In genomic region chr1:39103321-39104157, GRCh38 we compare ENCODE assay signal across 9 cellular contexts.
DNase-seq lines count a peak whose midpoint lies in the region; ATAC-seq, FAIRE-seq and TF ChIP-seq lines count a peak whose summit lies in the region.
"Had no signal": no experiment of that assay in that cellular context is flagged by ENCODE, and none has a peak within 500 bp of the region (broad histone marks: within the 10 kb centered on the region; RNA-seq: fewer than 3 reads in every experiment).

No MANE protein-coding gene starts in this region.

- no peak overlapping the region for H4K8ac ChIP-seq in trophoblast cell (ENCODE audit: low read depth, low read length)

- H2AFZ ChIP-seq in PC-9 (no peak overlapping the region), endothelial cell of umbilical vein (ENCODE audit: low read depth, low read length) (no peak overlapping the region), trophoblast cell (ENCODE audit: insufficient read depth, low read length, poor library complexity) (no peak overlapping the region)

- H4K20me1 ChIP-seq in PC-9 (ENCODE audit: insufficient read depth) (no peaks in the 10 kb centered on the region), endothelial cell of umbilical vein (replicated peaks; ENCODE audit: control insufficient read depth, extremely low read depth, insufficient read depth, low read length) (no peaks in the 10 kb centered on the region)

- no peaks in the 10 kb centered on the region for H3K36me3 ChIP-seq in PC-9 (ENCODE audit: low read depth)
- no peaks in the 10 kb centered on the region for H3K36me3 ChIP-seq in endothelial cell of umbilical vein (ENCODE audit: control insufficient read depth in 2 of 2, extremely low read depth in 1 of 2, insufficient read depth in 2 of 2, low read length in 2 of 2)
- no peaks in the 10 kb centered on the region for H3K36me3 ChIP-seq in trophoblast cell (ENCODE audit: control insufficient read depth in 1 of 2, insufficient read depth in 2 of 2, low read length in 2 of 2)
- no peaks in the 10 kb centered on the region for H3K36me3 ChIP-seq in lower lobe of right lung
- H3K36me3 ChIP-seq: cardiac muscle cell had no signal

- no CpG with 5 or more reads among the region's 6 CpGs for WGBS in trophoblast cell (ENCODE audit: extremely low coverage, insufficient coverage, insufficient read length)

- H3K27ac ChIP-seq in PC-9 (peak overlapping the region; percentile 74), endothelial cell of umbilical vein (ENCODE audit: insufficient read depth, low read depth, low read length) (peak overlapping the region; percentile 82), trophoblast cell (ENCODE audit: low read depth, low read length) (no peak overlapping the region), lower lobe of right lung (no peak overlapping the region)

- no peak overlapping the region for H3K4ac ChIP-seq in trophoblast cell (ENCODE audit: low read depth, low read length)

- no peak overlapping the region for H3K23ac ChIP-seq in trophoblast cell (ENCODE audit: low read length)

- CTCF ChIA-PET in PC-9 (lab: Charles Lee) (interaction anchor here (0.6 to 3.7 kb wide), 8 partner anchors 29 to 515 kb away, joined by 3 to 35 read pairs (median 8); no protein-coding TSS in a partner anchor), endothelial cell of umbilical vein (lab: Charles Lee) (interaction anchor here (0.8 to 5.6 kb wide), 13 partner anchors 24 to 555 kb away, joined by 3 to 73 read pairs (median 5); no protein-coding TSS in a partner anchor)

- TF ChIP-seq POLR2A in endothelial cell of umbilical vein (IDR thresholded peaks at IDR 0.05; ENCODE audit: low read depth, low read length) (peak; percentile 16), erythroblast (IDR thresholded peaks at IDR 0.05; ENCODE audit: low read length) (no peak)

- H3K14ac ChIP-seq in trophoblast cell (ENCODE audit: low read length): peak overlapping the region; percentile 24

- H3K18ac ChIP-seq in trophoblast cell (ENCODE audit: low read length): no peak overlapping the region

- H3K9me1 ChIP-seq in endothelial cell of umbilical vein (replicated peaks; ENCODE audit: control insufficient read depth, extremely low read depth, insufficient read depth, low read length): no peaks in the 10 kb centered on the region

- DNase-seq in PC-9 (peak in 1 of 2 experiments; percentile 87), endothelial cell of umbilical vein (ENCODE audit: low read depth, low spot score) (peak; percentile 75), trophoblast cell (peak; percentile 65 to 86), erythroblast (lab: John Stamatoyannopoulos, UW) (no peak), lower lobe of right lung (no peak), NCI-H1694 treated with DMSO at 0.1 percent for 48 hours (lab: John Stamatoyannopoulos, UW) (no peak)

- TF ChIP-seq CTCF in PC-9 (conservative IDR thresholded peaks at IDR 0.05): no peak
- no peak for TF ChIP-seq CTCF in endothelial cell of umbilical vein (IDR thresholded peaks at IDR 0.05; ENCODE audit: extremely low read depth in 1 of 2, insufficient read depth in 1 of 2, low read depth in 1 of 2, low read length in 2 of 2)
- no peak for TF ChIP-seq CTCF in lower lobe of right lung (IDR thresholded peaks at IDR 0.05)

- H3K9ac ChIP-seq in endothelial cell of umbilical vein (replicated peaks; ENCODE audit: extremely low read depth, insufficient read depth, low read length) (peak overlapping the region; percentile 81), trophoblast cell (ENCODE audit: low read length) (peak overlapping the region; percentile 57)

- ATAC-seq in GM18511 (IDR thresholded peaks at IDR 0.05; ENCODE audit: unreplicated experiment): peak; percentile 15
- ATAC-seq in GM21515 (IDR thresholded peaks at IDR 0.05; ENCODE audit: unreplicated experiment): no peak
- no peak for ATAC-seq in lower lobe of right lung

- no peak for FAIRE-seq in endothelial cell of umbilical vein (lab: Jason Lieb, UNC)

- intact Hi-C loops in PC-9 (cut with micrococcal nuclease; ENCODE audit: unreplicated experiment): loop anchor here (1.0 to 2.0 kb wide), 5 partner anchors 26 to 307 kb away; no protein-coding TSS in a partner anchor
- intact Hi-C loops in endothelial cell of umbilical vein (cut with micrococcal nuclease): loop anchor here (1.0 kb wide), 1 partner anchor 30 kb away; no protein-coding TSS in a partner anchor
- intact Hi-C loops in lower lobe of right lung (cut with DNase I): loop anchor here (10.0 kb wide), 1 partner anchor 161 kb away; no protein-coding TSS in a partner anchor

- no peaks in the 10 kb centered on the region for H3K27me3 ChIP-seq in PC-9 (ENCODE audit: insufficient read depth, low read depth)
- no peaks in the 10 kb centered on the region for H3K27me3 ChIP-seq in endothelial cell of umbilical vein (ENCODE audit: control insufficient read depth in 2 of 2, insufficient read depth in 2 of 2, low read length in 2 of 2)
- no peaks in the 10 kb centered on the region for H3K27me3 ChIP-seq in trophoblast cell (ENCODE audit: insufficient read depth, low read length)
- no peaks in the 10 kb centered on the region for H3K27me3 ChIP-seq in lower lobe of right lung (ENCODE audit: low read depth)
- H3K27me3 ChIP-seq: cardiac muscle cell had no signal

- H3K9me2 ChIP-seq in PC-9 (ENCODE audit: insufficient read depth): no peaks in the 10 kb centered on the region

- H2BK120ac ChIP-seq in trophoblast cell (ENCODE audit: insufficient read depth, low read length, poor library complexity): peak overlapping the region; percentile 30

- H3K79me2 ChIP-seq in PC-9 (ENCODE audit: low read depth) (peaks cover 29% of the 10 kb centered on the region), endothelial cell of umbilical vein (ENCODE audit: control insufficient read depth, insufficient read depth, low read length) (peaks cover 50% of the 10 kb centered on the region), trophoblast cell (ENCODE audit: control insufficient read depth, insufficient read depth, low read length, poor library complexity) (peaks cover 27% of the 10 kb centered on the region)

- H3K4me3 ChIP-seq in PC-9: peak overlapping the region; percentile 24; the same call in 1 of the 2 replicates
- peak overlapping the region in 1 of 3 experiments; percentile 77 for H3K4me3 ChIP-seq in endothelial cell of umbilical vein (replicated peaks in 1 of 3; ENCODE audit: insufficient read depth in 1 of 3, low read depth in 1 of 3, low read length in 3 of 3)
- H3K4me3 ChIP-seq in trophoblast cell (ENCODE audit: low read depth, low read length): no peak overlapping the region
- no peak overlapping the region for H3K4me3 ChIP-seq in lower lobe of right lung

- peaks cover 27% of the 10 kb centered on the region for H3K79me1 ChIP-seq in trophoblast cell (ENCODE audit: low read length)

- H4K12ac ChIP-seq in trophoblast cell (ENCODE audit: low read depth, low read length): no peak overlapping the region

- peak overlapping the region; percentile 60 for H2AK5ac ChIP-seq in trophoblast cell (ENCODE audit: low read length)

- dilution Hi-C loops in endothelial cell of umbilical vein (cut with MboI; ENCODE audit: extremely low pct_ligation_motif_present, low sequenced_read_pairs): no loop called here

- H4K91ac ChIP-seq in trophoblast cell (ENCODE audit: low read depth, low read length): peak overlapping the region; percentile 52

- no peaks in the 10 kb centered on the region for H3K9me3 ChIP-seq in PC-9 (ENCODE audit: insufficient read depth, low read depth)
- no peaks in the 10 kb centered on the region for H3K9me3 ChIP-seq in endothelial cell of umbilical vein (replicated peaks; ENCODE audit: control insufficient read depth, insufficient read depth, low read length)
- no peaks in the 10 kb centered on the region for H3K9me3 ChIP-seq in trophoblast cell (ENCODE audit: insufficient read depth, low read depth, low read length)
- H3K9me3 ChIP-seq in lower lobe of right lung: no peaks in the 10 kb centered on the region

- H3K4me2 ChIP-seq in PC-9: peak overlapping the region; percentile 94
- peak overlapping the region; percentile 85 for H3K4me2 ChIP-seq in endothelial cell of umbilical vein (ENCODE audit: insufficient read depth, low read length)
- H3K4me2 ChIP-seq in trophoblast cell (ENCODE audit: low read length): peak overlapping the region; percentile 10

- POLR2A ChIA-PET in PC-9 (lab: Charles Lee; ENCODE audit: unreplicated experiment): interaction anchor here (0.7 kb wide), 2 partner anchors 84 to 515 kb away, joined by 3 to 5 read pairs; no protein-coding TSS in a partner anchor
- POLR2A ChIA-PET in endothelial cell of umbilical vein (lab: Charles Lee): no interaction called here

- H3K4me1 ChIP-seq in PC-9 (replicated peaks; ENCODE audit: insufficient read depth) (peaks cover 43% of the 10 kb centered on the region), endothelial cell of umbilical vein (ENCODE audit: control insufficient read depth, extremely low read depth, insufficient read depth, low read length) (peaks cover 39% of the 10 kb centered on the region), trophoblast cell (ENCODE audit: control insufficient read depth in 1 of 2, insufficient read depth in 2 of 2, low read length in 2 of 2) (peaks cover 9 to 22% of the 10 kb centered on the region in 2 experiments), lower lobe of right lung (peaks cover 45% of the 10 kb centered on the region)

- H2BK12ac ChIP-seq in trophoblast cell (ENCODE audit: low read length): peak overlapping the region; percentile 8

- H3F3A ChIP-seq in PC-9 (ENCODE audit: insufficient read depth, low read depth): peaks cover 23% of the 10 kb centered on the region

- BruUV-seq in PC-9 (replicated peaks; lab: Mats Ljungman, UMichigan): TSS peak; percentile 68
- BruUV-seq in endothelial cell of umbilical vein (replicated peaks; lab: Mats Ljungman, UMichigan): TSS peak; percentile 27

- no peak overlapping the region for H2BK5ac ChIP-seq in trophoblast cell (ENCODE audit: low read depth, low read length, poor library complexity)

TF ChIP-seq in endothelial cell of umbilical vein, 7 proteins besides CTCF, POLR2A, EP300 and RAD21:
- TF ChIP-seq FOS (IDR thresholded peaks at IDR 0.05; ENCODE audit: borderline replicate concordance, insufficient read depth, low read length) (peak; percentile 85), POLR2AphosphoS5 (IDR thresholded peaks at IDR 0.05; ENCODE audit: insufficient read depth, low read depth, low read length) (no peak), GATA2 (IDR thresholded peaks at IDR 0.05; ENCODE audit: insufficient read depth, insufficient read length, low read depth, low read length) (peak; percentile 8), MYC (IDR thresholded peaks at IDR 0.05; ENCODE audit: low read depth, low read length) (no peak)

Comparison
In these comparisons a context has a peak if more than half of its experiments do, and no peak if none do; other contexts are left out.
1. DNase-seq: peak in endothelial cell of umbilical vein (single experiment) and trophoblast cell (2 of 2); none in erythroblast (0 of 2), lower lobe of right lung (single experiment) and NCI-H1694 treated with DMSO at 0.1 percent for 48 hours (single experiment).
2. H3K27ac ChIP-seq: peak in PC-9 (single experiment) and endothelial cell of umbilical vein (single experiment); none in trophoblast cell (single experiment) and lower lobe of right lung (single experiment).
3. H3K4me2 ChIP-seq: peak in every context shown above with its lines; median percentile 94 in PC-9; 85 in endothelial cell of umbilical vein; 10 in trophoblast cell.